In the genomic region with DNA sequence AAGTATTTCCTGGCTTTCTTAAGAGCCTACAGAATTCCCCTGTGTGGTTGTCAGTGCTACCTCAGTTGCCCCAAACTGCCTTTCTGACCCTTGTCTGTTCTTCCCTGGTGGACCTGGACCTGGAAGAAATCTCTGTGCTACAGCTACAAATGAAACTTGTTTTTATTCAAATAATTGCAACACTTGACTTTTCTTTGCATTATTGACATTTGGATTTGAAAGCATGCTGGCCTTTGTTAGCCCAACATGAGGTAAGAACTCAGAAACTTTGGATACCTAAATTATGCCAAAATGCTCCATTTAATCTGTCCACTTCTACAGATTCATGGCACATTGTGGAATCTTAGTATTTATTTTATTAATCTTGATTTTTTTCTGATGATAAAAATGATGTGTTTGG, we compare ENCODE assay signal across 22 cellular contexts.
A peak's percentile ranks its signal among the peaks of the same experiment; 100 is the strongest.
DNase-seq lines count a peak whose midpoint lies in the region; ATAC-seq and TF ChIP-seq lines count a peak whose summit lies in the region.
"Had no signal": no experiment of that assay in that cellular context is flagged by ENCODE, and none has a peak within 500 bp of the region (broad histone marks: within the 10 kb centered on the region; RNA-seq: fewer than 3 reads in every experiment).

No MANE protein-coding gene starts in this region.

- H3K9ac ChIP-seq in Loucy (ENCODE audit: low read depth, low read length, poor library complexity, severe bottlenecking) (no peak overlapping the region), mammary epithelial cell (ENCODE audit: insufficient read depth, low read length) (no peak overlapping the region)

- H3K79me2 ChIP-seq in Loucy (ENCODE audit: insufficient read depth, low read length) (no peaks in the 10 kb centered on the region), GM23338 (replicated peaks; ENCODE audit: insufficient read depth) (no peaks in the 10 kb centered on the region), mammary epithelial cell (ENCODE audit: insufficient read depth, low read length) (peaks cover 33% of the 10 kb centered on the region)

- no peak overlapping the region for H2AFZ ChIP-seq in Loucy (ENCODE audit: low read length)
- no peak overlapping the region for H2AFZ ChIP-seq in GM23338
- no peak overlapping the region for H2AFZ ChIP-seq in mammary epithelial cell (ENCODE audit: low read depth, low read length)

- peak overlapping the region; percentile 36 for H3K4me2 ChIP-seq in Loucy (ENCODE audit: low read depth, low read length, poor library complexity, severe bottlenecking)
- no peak overlapping the region for H3K4me2 ChIP-seq in GM23338
- H3K4me2 ChIP-seq in mammary epithelial cell (ENCODE audit: insufficient read depth, low read depth, low read length), result no peak overlapping the region

- in situ Hi-C loops in mammary epithelial cell (cut with MboI; ENCODE audit: low sequenced_read_pairs in 2 of 2), result no loop called here

- H3K27ac ChIP-seq in right lobe of liver, result peak overlapping the region in 2 of 3 donors; percentile 8 to 43
- H3K27ac ChIP-seq in thyroid gland, result peak overlapping the region; percentile 3 to 81 (median 66)
- H3K27ac ChIP-seq in GM23338 (ENCODE audit: low read depth), result no peak overlapping the region
- no peak overlapping the region for H3K27ac ChIP-seq in mammary epithelial cell (ENCODE audit: insufficient read depth, low read depth, low read length)
- H3K27ac ChIP-seq: 22Rv1, C4-2B, SJCRH30 had no signal

- DNase-seq in DMS53 (lab: John Stamatoyannopoulos, UW), result peak; percentile 8
- DNase-seq in DMS53 treated with DMSO at 0.1 percent for 48 hours (lab: John Stamatoyannopoulos, UW; ENCODE audit: unreplicated experiment), result no peak
- no peak for DNase-seq in right lobe of liver
- DNase-seq in thyroid gland, result no peak
- no peak for DNase-seq in GM23338 (ENCODE audit: low spot score)
- DNase-seq in DMS 273 treated with DMSO at 0.1 percent for 48 hours (lab: John Stamatoyannopoulos, UW), result no peak
- DNase-seq in mammary epithelial cell, result no peak
- DNase-seq: ACHN; CD8-positive, alpha-beta memory T cell; DMS79; H9; HFFc6; KG1; NCI-H1105 treated with DMSO at 0.1 percent for 48 hours; NCI-H2029 treated with DMSO at 0.1 percent for 48 hours; NCI-H524 treated with DMSO at 0.1 percent for 48 hours; NCI-H82; SJCRH30 had no signal

- H3K27ac Mint-ChIP-seq in GM23338, result no peak overlapping the region
- H3K27ac Mint-ChIP-seq: CD8-positive, alpha-beta memory T cell; H9; HFFc6 had no signal

- no peaks in the 10 kb centered on the region for H3K36me3 Mint-ChIP-seq in GM23338 (ENCODE audit: low read depth)
- H3K36me3 Mint-ChIP-seq: CD8-positive, alpha-beta memory T cell had no signal

- no peak for TF ChIP-seq CTCF in Loucy (conservative IDR thresholded peaks at IDR 0.05; ENCODE audit: low read length)
- TF ChIP-seq CTCF in right lobe of liver (IDR thresholded peaks at IDR 0.05), result no peak
- no peak for TF ChIP-seq CTCF in thyroid gland (IDR thresholded peaks at IDR 0.05)
- TF ChIP-seq CTCF in GM23338 (conservative IDR thresholded peaks at IDR 0.05; ENCODE audit: low read depth in 2 of 2), result no peak
- no peak for TF ChIP-seq CTCF in mammary epithelial cell (conservative IDR thresholded peaks at IDR 0.05 in 1 of 2, IDR thresholded peaks at IDR 0.05 in 1 of 2; ENCODE audit: extremely low read depth in 1 of 2, insufficient read depth in 1 of 2, low read depth in 1 of 2, low read length in 2 of 2)

- intact Hi-C loops in right lobe of liver (cut with DNase I), result no loop called here
- intact Hi-C loops in thyroid gland (cut with DNase I), result no loop called here
- intact Hi-C loops in mammary epithelial cell (cut with micrococcal nuclease), result no loop called here

- ATAC-seq in right lobe of liver (peak; percentile 47 to 76 (median 57)), GM23338 (no peak)
- ATAC-seq: Panc1 had no signal

- no peak for TF ChIP-seq POLR2A in right lobe of liver (IDR thresholded peaks at IDR 0.05)
- TF ChIP-seq POLR2A in thyroid gland (IDR thresholded peaks at IDR 0.05), result no peak

- H3K27me3 Mint-ChIP-seq in GM23338 (ENCODE audit: insufficient read depth, low read depth, poor library complexity), result peaks cover 2% of the 10 kb centered on the region

- H4K20me1 ChIP-seq in Loucy (ENCODE audit: insufficient read depth, low read length, poor library complexity, severe bottlenecking) (no peaks in the 10 kb centered on the region), GM23338 (replicated peaks; ENCODE audit: insufficient read depth) (no peaks in the 10 kb centered on the region), mammary epithelial cell (ENCODE audit: insufficient read depth, low read length) (no peaks in the 10 kb centered on the region)

- no peaks in the 10 kb centered on the region for H3F3A ChIP-seq in Loucy (ENCODE audit: low read depth)
- H3F3A ChIP-seq in GM23338 (replicated peaks; ENCODE audit: low read depth), result no peaks in the 10 kb centered on the region

- CTCF ChIA-PET in mammary epithelial cell (lab: Charles Lee; ENCODE audit: low non-redundant PET), result no interaction called here

- peaks cover 47% of the 10 kb centered on the region for H3K4me1 ChIP-seq in Loucy (ENCODE audit: insufficient read depth, low read length, poor library complexity, severe bottlenecking)
- H3K4me1 ChIP-seq in right lobe of liver, result peaks cover 0 to 75% (median 19%) of the 10 kb centered on the region in 4 donors
- peaks cover 26 to 53% of the 10 kb centered on the region in 2 donors for H3K4me1 ChIP-seq in thyroid gland
- no peaks in the 10 kb centered on the region for H3K4me1 ChIP-seq in GM23338 (ENCODE audit: insufficient read depth)
- H3K4me1 ChIP-seq in mammary epithelial cell (ENCODE audit: insufficient read depth, low read length), result no peaks in the 10 kb centered on the region

- H3K27me3 ChIP-seq in Loucy (ENCODE audit: insufficient read depth, low read length, poor library complexity, severe bottlenecking) (no peaks in the 10 kb centered on the region), right lobe of liver (no peaks in the 10 kb centered on the region), thyroid gland (no peaks in the 10 kb centered on the region), GM23338 (ENCODE audit: insufficient read depth) (no peaks in the 10 kb centered on the region), mammary epithelial cell (ENCODE audit: insufficient read depth, low read length) (no peaks in the 10 kb centered on the region)
- H3K27me3 ChIP-seq: SJCRH30 had no signal

- H3K9me2 ChIP-seq in Loucy (replicated peaks; ENCODE audit: low read depth, low read length) (no peaks in the 10 kb centered on the region), GM23338 (ENCODE audit: insufficient read depth) (no peaks in the 10 kb centered on the region; the same call in 1 of the 2 replicates)

- BruUV-seq in mammary epithelial cell (replicated peaks; lab: Mats Ljungman, UMichigan), result no TSS peak

- H3K9me3 ChIP-seq in Loucy (ENCODE audit: insufficient read depth, low read depth, low read length) (no peaks in the 10 kb centered on the region), right lobe of liver (no peaks in the 10 kb centered on the region), thyroid gland (no peaks in the 10 kb centered on the region), mammary epithelial cell (replicated peaks; ENCODE audit: insufficient read depth, low read length) (no peaks in the 10 kb centered on the region)
- H3K9me3 ChIP-seq: SJCRH30 had no signal

- H3K4me3 Mint-ChIP-seq in GM23338, result no peak overlapping the region
- H3K4me3 Mint-ChIP-seq: CD8-positive, alpha-beta memory T cell; H9; HFFc6 had no signal

- no peaks in the 10 kb centered on the region for H3K36me3 ChIP-seq in Loucy (ENCODE audit: insufficient read depth, low read length)
- H3K36me3 ChIP-seq in right lobe of liver, result no peaks in the 10 kb centered on the region
- H3K36me3 ChIP-seq in thyroid gland, result no peaks in the 10 kb centered on the region
- H3K36me3 ChIP-seq in GM23338 (ENCODE audit: insufficient read depth), result no peaks in the 10 kb centered on the region
- H3K36me3 ChIP-seq in mammary epithelial cell (ENCODE audit: insufficient read depth, low read length), result peaks cover 2% of the 10 kb centered on the region

- dilution Hi-C loops in mammary epithelial cell (cut with HindIII; ENCODE audit: low sequenced_read_pairs), result no loop called here

- peaks cover 3% of the 10 kb centered on the region; the same call in 2 of the 3 replicates for H3K4me1 Mint-ChIP-seq in GM23338

- no peaks in the 10 kb centered on the region for H3K9me3 Mint-ChIP-seq in GM23338
- H3K9me3 Mint-ChIP-seq: CD8-positive, alpha-beta memory T cell; H9; HFFc6 had no signal

- H3K4me3 ChIP-seq in Loucy (ENCODE audit: low read length, poor library complexity, severe bottlenecking), result no peak overlapping the region
- no peak overlapping the region for H3K4me3 ChIP-seq in right lobe of liver
- H3K4me3 ChIP-seq in thyroid gland (replicated peaks in 1 of 3), result no peak overlapping the region
- H3K4me3 ChIP-seq in GM23338, result no peak overlapping the region
- no peak overlapping the region for H3K4me3 ChIP-seq in mammary epithelial cell (replicated peaks in 1 of 3; ENCODE audit: insufficient read depth in 1 of 3, low read depth in 2 of 3, low read length in 3 of 3)
- H3K4me3 ChIP-seq: SJCRH30 had no signal

TF ChIP-seq in GM23338, 12 proteins besides CTCF, POLR2A, EP300 and RAD21 (continues in another document):
- TF ChIP-seq ZNF331 (CRISPR knock-in tag; IDR thresholded peaks at IDR 0.05; ENCODE audit: low read depth) (no peak), ZNF114 (CRISPR knock-in tag; IDR thresholded peaks at IDR 0.05) (no peak), CREB1 (CRISPR knock-in tag; IDR thresholded peaks at IDR 0.05; ENCODE audit: low read depth) (no peak), POLR2AphosphoS5 (IDR thresholded peaks at IDR 0.05; ENCODE audit: low read depth) (no peak)

Comparison
In these comparisons a context has a peak if more than half of its experiments do, and no peak if none do; other contexts are left out.
1. H3K27ac ChIP-seq: peak in right lobe of liver (2 of 3) and thyroid gland (3 of 3); none in GM23338 (single experiment) and mammary epithelial cell (single experiment).